8 cellular contexts compared by ENCODE assay signal in genomic region chr1:212287261-212287895, GRCh38.
DNase-seq lines count a peak whose midpoint lies in the region; ATAC-seq and TF ChIP-seq lines count a peak whose summit lies in the region.

No MANE protein-coding gene starts in this region.

- no peaks in the 10 kb centered on the region for H3K27me3 ChIP-seq in RWPE2 (ENCODE audit: insufficient read depth, poor library complexity, severe bottlenecking)

- no peak overlapping the region for H3K27ac ChIP-seq in RWPE2 (ENCODE audit: poor library complexity, severe bottlenecking)

- H3K36me3 ChIP-seq in RWPE2 (ENCODE audit: low read depth) = no peaks in the 10 kb centered on the region

- ATAC-seq in RWPE2 (ENCODE audit: low read depth) = no peak

- H3K4me3 ChIP-seq in GM08714 (ENCODE audit: low read length) = peak overlapping the region; percentile 97
- H3K4me3 ChIP-seq in RWPE2 (ENCODE audit: severe bottlenecking) = peak overlapping the region; percentile 66
- H3K4me3 ChIP-seq in fibroblast of pulmonary artery (replicated peaks; ENCODE audit: low read depth, low read length) = peak overlapping the region; percentile 86
- peak overlapping the region; percentile 97 for H3K4me3 ChIP-seq in retinal pigment epithelial cell (ENCODE audit: low read length)

- TF ChIP-seq CTCF in RWPE2 (IDR thresholded peaks at IDR 0.05; ENCODE audit: poor library complexity, severe bottlenecking) = no peak
- TF ChIP-seq CTCF in fibroblast of pulmonary artery (IDR thresholded peaks at IDR 0.05; ENCODE audit: low read length, missing control alignments) = no peak
- TF ChIP-seq CTCF in retinal pigment epithelial cell (conservative IDR thresholded peaks at IDR 0.05; ENCODE audit: low read depth, low read length) = no peak

- no peak for DNase-seq in RWPE2 (ENCODE audit: low spot score)
- no peak for DNase-seq in fibroblast of pulmonary artery (ENCODE audit: low read depth)
- no peak for DNase-seq in retinal pigment epithelial cell (ENCODE audit: low read depth)
- no peak for DNase-seq in NCI-H510A treated with DMSO at 0.1 percent for 48 hours (lab: John Stamatoyannopoulos, UW)
- DNase-seq in SIG-M5 treated with dmso at 0.1 percent for 504 hours (lab: John Stamatoyannopoulos, UW; ENCODE audit: unreplicated experiment) = no peak
- no peak for DNase-seq in LoVo (ENCODE audit: low spot score)
- DNase-seq in GM19240 (ENCODE audit: insufficient read length, low spot score) = no peak

- no peaks in the 10 kb centered on the region for H3K9me3 ChIP-seq in RWPE2 (ENCODE audit: severe bottlenecking)

- H3K4me1 ChIP-seq in RWPE2 (ENCODE audit: insufficient read depth, poor library complexity, severe bottlenecking) = peaks cover 18% of the 10 kb centered on the region
